ENCODE assay signal across 27 cellular contexts in genomic region chr11:32440372-32440888, GRCh38. TPM values are rescaled to one million over a fixed set of nuclear protein-coding genes. Genes with fewer than 3 reads are reported as not detected.
"Had no signal": no experiment of that assay in that cellular context is flagged by ENCODE, and none has a peak within 500 bp of the region (broad histone marks: within the 10 kb centered on the region; RNA-seq: fewer than 3 reads in every experiment).

No MANE protein-coding gene starts in this region.

- H3K9me3 Mint-ChIP-seq: activated CD4-positive, alpha-beta memory T cell treated with anti-CD3 and anti-CD28 coated beads for 36 hours; WTC11 had no signal

- H3K27ac Mint-ChIP-seq: activated CD4-positive, alpha-beta memory T cell treated with anti-CD3 and anti-CD28 coated beads for 36 hours; activated naive CD8-positive, alpha-beta T cell; WTC11 had no signal

- H3K4me3 ChIP-seq: breast epithelium had no signal

- H3K4me1 ChIP-seq: breast epithelium had no signal

- H3K9me3 ChIP-seq: breast epithelium, SJCRH30 had no signal

- ATAC-seq: Panc1, SK-N-SH treated with all-trans-retinoic acid at 6 μM for 48 hours, WTC11 had no signal

- H3K36me3 Mint-ChIP-seq: activated CD4-positive, alpha-beta memory T cell treated with anti-CD3 and anti-CD28 coated beads for 36 hours; activated naive CD8-positive, alpha-beta T cell; WTC11 had no signal

- H3K27ac ChIP-seq: breast epithelium, RWPE1, SJCRH30 had no signal

- DNase-seq: activated CD4-positive, alpha-beta memory T cell treated with anti-CD3 and anti-CD28 coated beads for 36 hours; activated CD4-positive, alpha-beta T cell treated with anti-CD3 and anti-CD28 coated beads for 48 hours; activated CD4-positive, CD25-positive, alpha-beta regulatory T cell treated with anti-CD3 and anti-CD28 coated beads, Interleukin-2, amount 50 U/mL, for 72 hours; activated CD8-positive, alpha-beta memory T cell treated with anti-CD3 and anti-CD28 coated beads for 24 hours; activated naive CD4-positive, alpha-beta T cell; activated T-cell treated with anti-CD3 and anti-CD28 coated beads, Interleukin-2, amount 50 U/mL, for 48 hours; amygdala; IMR-90; Kasumi-1; KBM-7; NCI-H1105 treated with DMSO at 0.1 percent for 48 hours; NCI-H1436 treated with DMSO at 0.1 percent for 48 hours; NCI-H187; NCI-H2081; NCI-H510A treated with DMSO at 0.1 percent for 48 hours; NK-92 treated with Interleukin-12 subunit alpha and Interleukin-12 subunit beta, amount 100 ng/mL, for 24 hours; OCI-M1; Right ventricle myocardium superior; SJCRH30; SW 1271 had no signal

- H3K36me3 ChIP-seq: breast epithelium, SJCRH30 had no signal

- H3K4me3 Mint-ChIP-seq: activated CD4-positive, alpha-beta memory T cell treated with anti-CD3 and anti-CD28 coated beads for 36 hours; activated naive CD8-positive, alpha-beta T cell; WTC11 had no signal

RNA-seq across cellular contexts. Expression of gene WT1, which starts 5.1 kb away (rescaled TPM):
- total RNA-seq: activated CD4-positive, alpha-beta memory T cell treated with anti-CD3 and anti-CD28 coated beads for 36 hours; IMR-90; SJCRH30; T-helper 1 cell treated with Interleukin-12 subunit alpha and Interleukin-12 subunit beta and Interleukin-4 antibody, amounts not matched to agents 30 ng/mL and 1 ng/mL, for 36 hours; WTC11 had no signal
- polyA plus RNA-seq: IMR-90 had no signal
